Comparison of ENCODE assay signal across 8 cellular contexts in genomic region chr11:123194308-123195181, GRCh38. TPM values are rescaled to one million over a fixed set of nuclear protein-coding genes. Genes with fewer than 3 reads are reported as not detected.
DNase-seq lines count a peak whose midpoint lies in the region; ATAC-seq and TF ChIP-seq lines count a peak whose summit lies in the region.

No MANE protein-coding gene starts in this region.

- DNase-seq in HEK293T (ENCODE audit: extremely low spot score) (peak; percentile 53), T-helper 17 cell (no peak), left ventricle myocardium superior (peak; percentile 44), skeletal muscle cell (ENCODE audit: low read depth) (no peak)
- no peak for DNase-seq in stimulated activated naive B cell treated with anti-CD40 and anti-IgM and Interleukin-4, amounts not matched to agents 10 μg/mL and 1 μg/mL and 100 μg/mL, for 72 hours

- H3K4me3 Mint-ChIP-seq in T-helper 17 cell: peak overlapping the region; percentile 88
- peak overlapping the region in 1 of 2 donors; percentile 22 for H3K4me3 Mint-ChIP-seq in stimulated activated naive B cell treated with anti-CD40 and anti-IgM and Interleukin-4, amounts not matched to agents 10 μg/mL and 1 μg/mL and 100 μg/mL, for 72 hours

- H3K9me3 Mint-ChIP-seq in stimulated activated naive B cell treated with anti-CD40 and anti-IgM and Interleukin-4, amounts not matched to agents 10 μg/mL and 1 μg/mL and 100 μg/mL, for 72 hours: no peaks in the 10 kb centered on the region

- peaks cover 12% of the 10 kb centered on the region for H3K36me3 Mint-ChIP-seq in T-helper 17 cell (ENCODE audit: low read depth)
- H3K36me3 Mint-ChIP-seq in stimulated activated naive B cell treated with anti-CD40 and anti-IgM and Interleukin-4, amounts not matched to agents 10 μg/mL and 1 μg/mL and 100 μg/mL, for 72 hours: no peaks in the 10 kb centered on the region

- intact Hi-C loops in left ventricle myocardium superior (cut with micrococcal nuclease): no loop called here

- CTCF ChIA-PET in HEK293T (lab: Yijun Ruan, JAX): no interaction called here

- H3K9me3 ChIP-seq in T-helper 17 cell (ENCODE audit: control insufficient read depth, low read length, poor library complexity, severe bottlenecking): no peaks in the 10 kb centered on the region

- peak overlapping the region; percentile 87 for H3K4me3 ChIP-seq in skeletal muscle cell (ENCODE audit: low read depth, low read length)

- ATAC-seq in T-helper 17 cell (no peak), left ventricle myocardium superior (peak; percentile 49), GM21723 (IDR thresholded peaks at IDR 0.05; ENCODE audit: unreplicated experiment) (no peak), HG03280 (IDR thresholded peaks at IDR 0.05; ENCODE audit: unreplicated experiment) (no peak), GM21717 (IDR thresholded peaks at IDR 0.05; ENCODE audit: unreplicated experiment) (no peak)
- no peak for ATAC-seq in stimulated activated naive B cell treated with anti-CD40 and anti-IgM and Interleukin-4, amounts not matched to agents 10 μg/mL and 1 μg/mL and 100 μg/mL, for 72 hours (replicated peaks)

- POLR2A ChIA-PET in HEK293T (lab: Yijun Ruan, JAX): interaction anchor here (1.3 kb wide), 1 partner anchor 34 kb away, joined by 3 read pairs; no protein-coding TSS in a partner anchor

- H3K27me3 Mint-ChIP-seq in T-helper 17 cell: peaks cover 82% of the 10 kb centered on the region
- peaks cover 57 to 65% of the 10 kb centered on the region in 2 donors for H3K27me3 Mint-ChIP-seq in stimulated activated naive B cell treated with anti-CD40 and anti-IgM and Interleukin-4, amounts not matched to agents 10 μg/mL and 1 μg/mL and 100 μg/mL, for 72 hours

- no peak overlapping the region for H3K27ac Mint-ChIP-seq in T-helper 17 cell
- no peak overlapping the region for H3K27ac Mint-ChIP-seq in stimulated activated naive B cell treated with anti-CD40 and anti-IgM and Interleukin-4, amounts not matched to agents 10 μg/mL and 1 μg/mL and 100 μg/mL, for 72 hours

- peaks cover 23% of the 10 kb centered on the region for H3K4me1 Mint-ChIP-seq in T-helper 17 cell
- peaks cover 4 to 10% of the 10 kb centered on the region in 2 donors for H3K4me1 Mint-ChIP-seq in stimulated activated naive B cell treated with anti-CD40 and anti-IgM and Interleukin-4, amounts not matched to agents 10 μg/mL and 1 μg/mL and 100 μg/mL, for 72 hours

TF ChIP-seq in HEK293T, 16 proteins besides CTCF, POLR2A, EP300 and RAD21:
- TF ChIP-seq PKNOX1 (IDR thresholded peaks at IDR 0.05): no peak
- no peak for TF ChIP-seq SUZ12 (IDR thresholded peaks at IDR 0.05)
- TF ChIP-seq BHLHE40 (IDR thresholded peaks at IDR 0.05; ENCODE audit: borderline replicate concordance): no peak
- TF ChIP-seq LEF1 (IDR thresholded peaks at IDR 0.05; ENCODE audit: borderline replicate concordance): no peak
- no peak for TF ChIP-seq ZNF384 (IDR thresholded peaks at IDR 0.05)
- TF ChIP-seq SP1 (IDR thresholded peaks at IDR 0.05): no peak
- no peak for TF ChIP-seq ARNT (IDR thresholded peaks at IDR 0.05)
- TF ChIP-seq FOXM1 (IDR thresholded peaks at IDR 0.05; ENCODE audit: borderline replicate concordance): no peak
- no peak for TF ChIP-seq FOXA1 (IDR thresholded peaks at IDR 0.05)
- TF ChIP-seq L3MBTL2 (conservative IDR thresholded peaks at IDR 0.05): no peak
- no peak for TF ChIP-seq HDGF (IDR thresholded peaks at IDR 0.05; ENCODE audit: borderline replicate concordance)
- no peak for TF ChIP-seq ELF4 (IDR thresholded peaks at IDR 0.05)
- no peak for TF ChIP-seq TARDBP (IDR thresholded peaks at IDR 0.05)
- TF ChIP-seq CTBP1 (IDR thresholded peaks at IDR 0.05; ENCODE audit: borderline replicate concordance): no peak
- no peak for TF ChIP-seq FOXK2 (IDR thresholded peaks at IDR 0.05)
- TF ChIP-seq NFRKB (IDR thresholded peaks at IDR 0.05): no peak

RNA-seq across cellular contexts. Expression of gene CLMP, which starts 0.5 kb away (rescaled TPM):
- total RNA-seq in T-helper 17 cell (under 1 TPM; 0.26 to 0.67 TPM), left ventricle myocardium superior (4.9 TPM)

Comparison
In these comparisons a context has a peak if more than half of its experiments do, and no peak if none do; other contexts are left out.
1. DNase-seq: peak in HEK293T (single experiment) and left ventricle myocardium superior (single experiment); none in T-helper 17 cell (0 of 3), skeletal muscle cell (single experiment) and stimulated activated naive B cell treated with anti-CD40 and anti-IgM and Interleukin-4, amounts not matched to agents 10 μg/mL and 1 μg/mL and 100 μg/mL, for 72 hours (single experiment).